Comparison of ENCODE assay signal across 13 cellular contexts in genomic region chr11:65862941-65863888, GRCh38. TPM values are rescaled to one million over a fixed set of nuclear protein-coding genes. Genes with fewer than 3 reads are reported as not detected.
DNase-seq lines count a peak whose midpoint lies in the region; ATAC-seq and TF ChIP-seq lines count a peak whose summit lies in the region.
"Had no signal": no experiment of that assay in that cellular context is flagged by ENCODE, and none has a peak within 500 bp of the region (broad histone marks: within the 10 kb centered on the region; RNA-seq: fewer than 3 reads in every experiment).

No MANE protein-coding gene starts in this region.

- H3K4me1 ChIP-seq in right lobe of liver, result peaks cover 0 to 18% (median 0%) of the 10 kb centered on the region in 4 donors
- H3K4me1 ChIP-seq in upper lobe of right lung, result peaks cover 23% of the 10 kb centered on the region

- no peaks in the 10 kb centered on the region for H3K27me3 Mint-ChIP-seq in activated T-helper 2 cell treated with anti-CD3 and anti-CD28 coated beads, Interferon-gamma antibody, Interleukin-2, Interleukin-4, amounts not matched to agents 10 μg/mL and 5 μg/mL and 100 μg/mL, durations not matched to agents 14 hours and 24 hours and 36 hours (ENCODE audit: low read depth)
- H3K27me3 Mint-ChIP-seq: naive B cell had no signal

- peaks cover 18% of the 10 kb centered on the region for H3K4me1 Mint-ChIP-seq in activated T-helper 2 cell treated with anti-CD3 and anti-CD28 coated beads, Interferon-gamma antibody, Interleukin-2, Interleukin-4, amounts not matched to agents 10 μg/mL and 5 μg/mL and 100 μg/mL, durations not matched to agents 14 hours and 24 hours and 36 hours (ENCODE audit: low read depth)

- 88% methylated on average over 6 of the region's 24 CpGs for WGBS in right lobe of liver (ENCODE audit: insufficient coverage, low coverage, low lambda C conversion rate, missing lambda C conversion rate)

- H3K36me3 ChIP-seq in right lobe of liver (peaks cover 0 to 33% (median 18%) of the 10 kb centered on the region in 4 donors), upper lobe of right lung (peaks cover 65% of the 10 kb centered on the region)

- DNase-seq in Right ventricle myocardium inferior (ENCODE audit: missing footprints) (peak; percentile 62), Right ventricle myocardium superior (no peak), right lobe of liver (peak in 2 of 3 donors; percentile 45 to 53), upper lobe of right lung (peak; percentile 60), NCI-H2171 treated with DMSO at 0.1 percent for 48 hours (lab: John Stamatoyannopoulos, UW) (no peak), SIG-M5 (lab: John Stamatoyannopoulos, UW) (no peak)
- no peak for DNase-seq in activated T-helper 2 cell treated with anti-CD3 and anti-CD28 coated beads, Interferon-gamma antibody, Interleukin-2, Interleukin-4, amounts not matched to agents 10 μg/mL and 5 μg/mL and 100 μg/mL, durations not matched to agents 14 hours and 24 hours and 36 hours (ENCODE audit: low spot score)
- DNase-seq: erythroblast, KG1, naive B cell, RPMI8226 had no signal

- H3K27ac ChIP-seq in right lobe of liver (no peak overlapping the region), upper lobe of right lung (no peak overlapping the region)

- ATAC-seq in Right ventricle myocardium inferior (no peak), Right ventricle myocardium superior (ENCODE audit: poor library complexity) (no peak), right lobe of liver (no peak), upper lobe of right lung (no peak), GM21786 (IDR thresholded peaks at IDR 0.05; ENCODE audit: unreplicated experiment) (no peak)

- TF ChIP-seq POLR2A in right lobe of liver (IDR thresholded peaks at IDR 0.05), result no peak

- H3K36me3 Mint-ChIP-seq in activated T-helper 2 cell treated with anti-CD3 and anti-CD28 coated beads, Interferon-gamma antibody, Interleukin-2, Interleukin-4, amounts not matched to agents 10 μg/mL and 5 μg/mL and 100 μg/mL, durations not matched to agents 14 hours and 24 hours and 36 hours (ENCODE audit: low read depth), result peaks cover 54% of the 10 kb centered on the region

- H3K4me3 ChIP-seq in right lobe of liver (no peak overlapping the region), upper lobe of right lung (no peak overlapping the region)

- H3K4me3 Mint-ChIP-seq in activated T-helper 2 cell treated with anti-CD3 and anti-CD28 coated beads, Interferon-gamma antibody, Interleukin-2, Interleukin-4, amounts not matched to agents 10 μg/mL and 5 μg/mL and 100 μg/mL, durations not matched to agents 14 hours and 24 hours and 36 hours (ENCODE audit: low read depth), result peak overlapping the region; percentile 94

- TF ChIP-seq CTCF in right lobe of liver (IDR thresholded peaks at IDR 0.05) (no peak), upper lobe of right lung (IDR thresholded peaks at IDR 0.05) (no peak)

- H3K27me3 ChIP-seq in right lobe of liver (no peaks in the 10 kb centered on the region), upper lobe of right lung (no peaks in the 10 kb centered on the region)

- no peak overlapping the region for H3K27ac Mint-ChIP-seq in activated T-helper 2 cell treated with anti-CD3 and anti-CD28 coated beads, Interferon-gamma antibody, Interleukin-2, Interleukin-4, amounts not matched to agents 10 μg/mL and 5 μg/mL and 100 μg/mL, durations not matched to agents 14 hours and 24 hours and 36 hours

- H3K9me3 ChIP-seq in right lobe of liver (no peaks in the 10 kb centered on the region), upper lobe of right lung (no peaks in the 10 kb centered on the region)

- no peaks in the 10 kb centered on the region for H3K9me3 Mint-ChIP-seq in activated T-helper 2 cell treated with anti-CD3 and anti-CD28 coated beads, Interferon-gamma antibody, Interleukin-2, Interleukin-4, amounts not matched to agents 10 μg/mL and 5 μg/mL and 100 μg/mL, durations not matched to agents 14 hours and 24 hours and 36 hours
- H3K9me3 Mint-ChIP-seq: naive B cell had no signal

- intact Hi-C loops in Right ventricle myocardium inferior (cut with DNase I) (no loop called here), Right ventricle myocardium superior (cut with DNase I) (no loop called here), right lobe of liver (cut with DNase I) (no loop called here), upper lobe of right lung (cut with DNase I) (no loop called here)
- intact Hi-C loops in activated T-helper 2 cell treated with anti-CD3 and anti-CD28 coated beads, Interferon-gamma antibody, Interleukin-2, Interleukin-4, amounts not matched to agents 10 μg/mL and 5 μg/mL and 100 μg/mL, durations not matched to agents 14 hours and 24 hours and 36 hours (cut with micrococcal nuclease), result no loop called here

RNA-seq across cellular contexts. Expression of gene MUS81, which starts 3.0 kb away (rescaled TPM):
- total RNA-seq in Right ventricle myocardium inferior (35.5 TPM), Right ventricle myocardium superior (30.7 TPM), right lobe of liver (10 to 100 TPM; 14.0 to 25.6 (median 19.7) TPM), upper lobe of right lung (49.4 TPM)
- 84.9 and 90.5 TPM in 2 replicates for total RNA-seq in activated T-helper 2 cell treated with anti-CD3 and anti-CD28 coated beads, Interferon-gamma antibody, Interleukin-2, Interleukin-4, amounts not matched to agents 10 μg/mL and 5 μg/mL and 100 μg/mL, durations not matched to agents 14 hours and 24 hours and 36 hours

RNA-seq across cellular contexts. Expression of gene CFL1, which starts 5.2 kb away (rescaled TPM):
- 386 TPM for total RNA-seq in Right ventricle myocardium inferior
- total RNA-seq in Right ventricle myocardium superior, result 288 TPM
- total RNA-seq in activated T-helper 2 cell treated with anti-CD3 and anti-CD28 coated beads, Interferon-gamma antibody, Interleukin-2, Interleukin-4, amounts not matched to agents 10 μg/mL and 5 μg/mL and 100 μg/mL, durations not matched to agents 14 hours and 24 hours and 36 hours, result 1,155 and 1,184 TPM in 2 replicates
- 100 to 1,000 TPM; 219 to 503 (median 313) TPM for total RNA-seq in right lobe of liver
- 608 TPM for total RNA-seq in upper lobe of right lung

RNA-seq across cellular contexts. Expression of gene EFEMP2, which starts 9.4 kb away (rescaled TPM):
- total RNA-seq in Right ventricle myocardium inferior (83.1 TPM), Right ventricle myocardium superior (80.0 TPM), right lobe of liver (10 to 100 TPM in 1 of 6 experiments, 1 to 10 TPM in 5; 5.1 to 13.9 (median 7.8) TPM), upper lobe of right lung (62.0 TPM)
- 8.8 and 9.2 TPM in 2 replicates for total RNA-seq in activated T-helper 2 cell treated with anti-CD3 and anti-CD28 coated beads, Interferon-gamma antibody, Interleukin-2, Interleukin-4, amounts not matched to agents 10 μg/mL and 5 μg/mL and 100 μg/mL, durations not matched to agents 14 hours and 24 hours and 36 hours

RNA-seq across cellular contexts. Expression of gene CTSW, which starts 16.4 kb away (rescaled TPM):
- total RNA-seq in Right ventricle myocardium inferior (1.1 TPM), Right ventricle myocardium superior (0.73 TPM), right lobe of liver (1 to 10 TPM in 3 of 6 experiments, under 1 TPM in 3; 0.49 to 1.3 (median 1.0) TPM), upper lobe of right lung (17.2 TPM)
- total RNA-seq in activated T-helper 2 cell treated with anti-CD3 and anti-CD28 coated beads, Interferon-gamma antibody, Interleukin-2, Interleukin-4, amounts not matched to agents 10 μg/mL and 5 μg/mL and 100 μg/mL, durations not matched to agents 14 hours and 24 hours and 36 hours, result 10.0 and 10.3 TPM in 2 replicates
- total RNA-seq: H4 had no signal

RNA-seq across cellular contexts. Expression of gene FIBP, which starts 25.1 kb away (rescaled TPM):
- total RNA-seq in Right ventricle myocardium inferior (44.7 TPM), Right ventricle myocardium superior (37.7 TPM), right lobe of liver (10 to 100 TPM; 19.4 to 66.1 (median 23.3) TPM), upper lobe of right lung (35.5 TPM)
- 95.4 and 99.8 TPM in 2 replicates for total RNA-seq in activated T-helper 2 cell treated with anti-CD3 and anti-CD28 coated beads, Interferon-gamma antibody, Interleukin-2, Interleukin-4, amounts not matched to agents 10 μg/mL and 5 μg/mL and 100 μg/mL, durations not matched to agents 14 hours and 24 hours and 36 hours

Comparison
In these comparisons a context has a peak if more than half of its experiments do, and no peak if none do; other contexts are left out.
1. DNase-seq: peak in Right ventricle myocardium inferior (single experiment), right lobe of liver (2 of 3) and upper lobe of right lung (single experiment); none in Right ventricle myocardium superior (single experiment), activated T-helper 2 cell treated with anti-CD3 and anti-CD28 coated beads, Interferon-gamma antibody, Interleukin-2, Interleukin-4, amounts not matched to agents 10 μg/mL and 5 μg/mL and 100 μg/mL, durations not matched to agents 14 hours and 24 hours and 36 hours (single experiment), NCI-H2171 treated with DMSO at 0.1 percent for 48 hours (single experiment) and SIG-M5 (single experiment).